ENCODE assay signal across 2 cellular contexts in the genomic region with DNA sequence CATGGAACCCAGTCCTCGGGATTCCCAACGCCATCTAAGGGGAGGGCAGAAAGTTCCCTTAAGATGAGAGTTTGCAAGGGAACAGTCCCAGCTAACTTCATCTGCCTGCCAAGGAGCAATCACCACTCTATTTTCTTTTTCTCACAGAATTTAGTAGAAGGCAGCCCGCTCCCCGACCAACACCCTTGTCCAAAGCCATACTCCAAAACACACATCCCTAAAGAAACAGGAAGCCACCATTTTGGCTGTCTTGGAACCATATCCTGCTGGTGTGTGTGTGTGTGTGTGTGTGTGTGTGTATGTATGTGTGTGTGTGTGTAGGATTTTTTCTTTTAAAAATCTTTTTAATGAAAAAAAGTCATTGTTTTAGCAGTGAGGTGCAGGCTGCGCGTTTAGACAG.
TF ChIP-seq lines count a peak whose summit lies in the region.

No MANE protein-coding gene starts in this region.

TF ChIP-seq in liver, 16 proteins besides CTCF, POLR2A, EP300 and RAD21:
- TF ChIP-seq NR2F2 (IDR thresholded peaks at IDR 0.05) (no peak), TAF1 (conservative IDR thresholded peaks at IDR 0.05) (no peak), SP1 (IDR thresholded peaks at IDR 0.05) (no peak), RXRA (IDR thresholded peaks at IDR 0.05) (no peak), YY1 (IDR thresholded peaks at IDR 0.05) (no peak), HNF4A (conservative IDR thresholded peaks at IDR 0.05) (no peak), HNF4G (IDR thresholded peaks at IDR 0.05) (no peak), EGR1 (IDR thresholded peaks at IDR 0.05; ENCODE audit: low read depth in 2 of 2) (no peak), JUND (IDR thresholded peaks at IDR 0.05) (no peak), FOXA1 (IDR thresholded peaks at IDR 0.05) (no peak), FOXA2 (IDR thresholded peaks at IDR 0.05) (no peak), GABPA (IDR thresholded peaks at IDR 0.05 in 1 of 2, conservative IDR thresholded peaks at IDR 0.05 in 1 of 2) (no peak)
- TF ChIP-seq, protein P1, sequence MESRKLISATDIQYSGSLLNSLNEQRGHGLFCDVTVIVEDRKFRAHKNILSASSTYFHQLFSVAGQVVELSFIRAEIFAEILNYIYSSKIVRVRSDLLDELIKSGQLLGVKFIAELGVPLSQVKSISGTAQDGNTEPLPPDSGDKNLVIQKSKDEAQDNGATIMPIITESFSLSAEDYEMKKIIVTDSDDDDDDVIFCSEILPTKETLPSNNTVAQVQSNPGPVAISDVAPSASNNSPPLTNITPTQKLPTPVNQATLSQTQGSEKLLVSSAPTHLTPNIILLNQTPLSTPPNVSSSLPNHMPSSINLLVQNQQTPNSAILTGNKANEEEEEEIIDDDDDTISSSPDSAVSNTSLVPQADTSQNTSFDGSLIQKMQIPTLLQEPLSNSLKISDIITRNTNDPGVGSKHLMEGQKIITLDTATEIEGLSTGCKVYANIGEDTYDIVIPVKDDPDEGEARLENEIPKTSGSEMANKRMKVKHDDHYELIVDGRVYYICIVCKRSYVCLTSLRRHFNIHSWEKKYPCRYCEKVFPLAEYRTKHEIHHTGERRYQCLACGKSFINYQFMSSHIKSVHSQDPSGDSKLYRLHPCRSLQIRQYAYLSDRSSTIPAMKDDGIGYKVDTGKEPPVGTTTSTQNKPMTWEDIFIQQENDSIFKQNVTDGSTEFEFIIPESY (IDR thresholded peaks at IDR 0.05): no peak
- TF ChIP-seq, protein P2, sequence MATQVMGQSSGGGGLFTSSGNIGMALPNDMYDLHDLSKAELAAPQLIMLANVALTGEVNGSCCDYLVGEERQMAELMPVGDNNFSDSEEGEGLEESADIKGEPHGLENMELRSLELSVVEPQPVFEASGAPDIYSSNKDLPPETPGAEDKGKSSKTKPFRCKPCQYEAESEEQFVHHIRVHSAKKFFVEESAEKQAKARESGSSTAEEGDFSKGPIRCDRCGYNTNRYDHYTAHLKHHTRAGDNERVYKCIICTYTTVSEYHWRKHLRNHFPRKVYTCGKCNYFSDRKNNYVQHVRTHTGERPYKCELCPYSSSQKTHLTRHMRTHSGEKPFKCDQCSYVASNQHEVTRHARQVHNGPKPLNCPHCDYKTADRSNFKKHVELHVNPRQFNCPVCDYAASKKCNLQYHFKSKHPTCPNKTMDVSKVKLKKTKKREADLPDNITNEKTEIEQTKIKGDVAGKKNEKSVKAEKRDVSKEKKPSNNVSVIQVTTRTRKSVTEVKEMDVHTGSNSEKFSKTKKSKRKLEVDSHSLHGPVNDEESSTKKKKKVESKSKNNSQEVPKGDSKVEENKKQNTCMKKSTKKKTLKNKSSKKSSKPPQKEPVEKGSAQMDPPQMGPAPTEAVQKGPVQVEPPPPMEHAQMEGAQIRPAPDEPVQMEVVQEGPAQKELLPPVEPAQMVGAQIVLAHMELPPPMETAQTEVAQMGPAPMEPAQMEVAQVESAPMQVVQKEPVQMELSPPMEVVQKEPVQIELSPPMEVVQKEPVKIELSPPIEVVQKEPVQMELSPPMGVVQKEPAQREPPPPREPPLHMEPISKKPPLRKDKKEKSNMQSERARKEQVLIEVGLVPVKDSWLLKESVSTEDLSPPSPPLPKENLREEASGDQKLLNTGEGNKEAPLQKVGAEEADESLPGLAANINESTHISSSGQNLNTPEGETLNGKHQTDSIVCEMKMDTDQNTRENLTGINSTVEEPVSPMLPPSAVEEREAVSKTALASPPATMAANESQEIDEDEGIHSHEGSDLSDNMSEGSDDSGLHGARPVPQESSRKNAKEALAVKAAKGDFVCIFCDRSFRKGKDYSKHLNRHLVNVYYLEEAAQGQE (IDR thresholded peaks at IDR 0.05): no peak
- TF ChIP-seq, protein P3, sequence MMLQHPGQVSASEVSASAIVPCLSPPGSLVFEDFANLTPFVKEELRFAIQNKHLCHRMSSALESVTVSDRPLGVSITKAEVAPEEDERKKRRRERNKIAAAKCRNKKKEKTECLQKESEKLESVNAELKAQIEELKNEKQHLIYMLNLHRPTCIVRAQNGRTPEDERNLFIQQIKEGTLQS (IDR thresholded peaks at IDR 0.05): no peak
- TF ChIP-seq, protein P4, sequence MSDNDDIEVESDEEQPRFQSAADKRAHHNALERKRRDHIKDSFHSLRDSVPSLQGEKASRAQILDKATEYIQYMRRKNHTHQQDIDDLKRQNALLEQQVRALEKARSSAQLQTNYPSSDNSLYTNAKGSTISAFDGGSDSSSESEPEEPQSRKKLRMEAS (IDR thresholded peaks at IDR 0.05): no peak
TF ChIP-seq in liver: peak in this region for 0.

TF ChIP-seq in HepG2, 621 proteins besides CTCF, POLR2A, EP300 and RAD21:
- no peak for TF ChIP-seq MEIS1 (CRISPR knock-in tag; IDR thresholded peaks at IDR 0.05; ENCODE audit: borderline replicate concordance)
- no peak for TF ChIP-seq ZNF468 (CRISPR knock-in tag; IDR thresholded peaks at IDR 0.05)
- no peak for TF ChIP-seq DNMT3B (CRISPR knock-in tag; conservative IDR thresholded peaks at IDR 0.05)
- TF ChIP-seq, protein P5, sequence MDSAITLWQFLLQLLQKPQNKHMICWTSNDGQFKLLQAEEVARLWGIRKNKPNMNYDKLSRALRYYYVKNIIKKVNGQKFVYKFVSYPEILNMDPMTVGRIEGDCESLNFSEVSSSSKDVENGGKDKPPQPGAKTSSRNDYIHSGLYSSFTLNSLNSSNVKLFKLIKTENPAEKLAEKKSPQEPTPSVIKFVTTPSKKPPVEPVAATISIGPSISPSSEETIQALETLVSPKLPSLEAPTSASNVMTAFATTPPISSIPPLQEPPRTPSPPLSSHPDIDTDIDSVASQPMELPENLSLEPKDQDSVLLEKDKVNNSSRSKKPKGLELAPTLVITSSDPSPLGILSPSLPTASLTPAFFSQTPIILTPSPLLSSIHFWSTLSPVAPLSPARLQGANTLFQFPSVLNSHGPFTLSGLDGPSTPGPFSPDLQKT (CRISPR knock-in tag; IDR thresholded peaks at IDR 0.05; ENCODE audit: borderline replicate concordance): no peak
- no peak for TF ChIP-seq ZFP1 (CRISPR knock-in tag; IDR thresholded peaks at IDR 0.05)
- TF ChIP-seq, protein P6, sequence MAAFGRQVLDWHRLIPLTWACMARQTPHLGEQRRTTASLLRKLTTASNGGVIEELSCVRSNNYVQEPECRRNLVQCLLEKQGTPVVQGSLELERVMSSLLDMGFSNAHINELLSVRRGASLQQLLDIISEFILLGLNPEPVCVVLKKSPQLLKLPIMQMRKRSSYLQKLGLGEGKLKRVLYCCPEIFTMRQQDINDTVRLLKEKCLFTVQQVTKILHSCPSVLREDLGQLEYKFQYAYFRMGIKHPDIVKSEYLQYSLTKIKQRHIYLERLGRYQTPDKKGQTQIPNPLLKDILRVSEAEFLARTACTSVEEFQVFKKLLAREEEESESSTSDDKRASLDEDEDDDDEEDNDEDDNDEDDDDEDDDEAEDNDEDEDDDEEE (CRISPR knock-in tag; IDR thresholded peaks at IDR 0.05): no peak
- TF ChIP-seq MEIS2 (CRISPR knock-in tag; IDR thresholded peaks at IDR 0.05): no peak
- no peak for TF ChIP-seq SIN3B (IDR thresholded peaks at IDR 0.05; ENCODE audit: low read length)
- TF ChIP-seq U2AF1 (optimal IDR thresholded peaks at IDR 0.05; ENCODE audit: low read depth, low read length): no peak
- TF ChIP-seq SPEN (CRISPR knock-in tag; IDR thresholded peaks at IDR 0.05; ENCODE audit: low read depth): no peak
- TF ChIP-seq, protein P7, sequence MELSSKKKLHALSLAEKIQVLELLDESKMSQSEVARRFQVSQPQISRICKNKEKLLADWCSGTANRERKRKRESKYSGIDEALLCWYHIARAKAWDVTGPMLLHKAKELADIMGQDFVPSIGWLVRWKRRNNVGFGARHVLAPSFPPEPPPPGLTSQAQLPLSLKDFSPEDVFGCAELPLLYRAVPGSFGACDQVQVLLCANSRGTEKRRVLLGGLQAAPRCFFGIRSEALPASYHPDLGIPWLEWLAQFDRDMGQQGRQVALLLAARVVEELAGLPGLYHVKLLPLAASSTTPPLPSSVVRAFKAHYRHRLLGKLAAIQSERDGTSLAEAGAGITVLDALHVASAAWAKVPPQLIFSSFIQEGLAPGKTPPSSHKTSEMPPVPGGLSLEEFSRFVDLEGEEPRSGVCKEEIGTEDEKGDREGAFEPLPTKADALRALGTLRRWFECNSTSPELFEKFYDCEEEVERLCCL (CRISPR knock-in tag; IDR thresholded peaks at IDR 0.05; ENCODE audit: borderline replicate concordance): no peak
- TF ChIP-seq ZNF672 (CRISPR knock-in tag; IDR thresholded peaks at IDR 0.05): no peak
- TF ChIP-seq, protein P8, sequence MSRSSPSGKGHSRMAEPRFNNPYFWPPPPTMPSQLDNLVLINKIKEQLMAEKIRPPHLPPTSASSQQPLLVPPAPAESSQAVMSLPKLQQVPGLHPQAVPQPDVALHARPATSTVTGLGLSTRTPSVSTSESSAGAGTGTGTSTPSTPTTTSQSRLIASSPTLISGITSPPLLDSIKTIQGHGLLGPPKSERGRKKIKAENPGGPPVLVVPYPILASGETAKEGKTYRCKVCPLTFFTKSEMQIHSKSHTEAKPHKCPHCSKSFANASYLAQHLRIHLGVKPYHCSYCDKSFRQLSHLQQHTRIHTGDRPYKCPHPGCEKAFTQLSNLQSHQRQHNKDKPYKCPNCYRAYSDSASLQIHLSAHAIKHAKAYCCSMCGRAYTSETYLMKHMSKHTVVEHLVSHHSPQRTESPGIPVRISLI (CRISPR knock-in tag; IDR thresholded peaks at IDR 0.05; ENCODE audit: borderline replicate concordance): no peak
- TF ChIP-seq SALL1 (CRISPR knock-in tag; IDR thresholded peaks at IDR 0.05): no peak
- TF ChIP-seq TP53 (CRISPR knock-in tag; conservative IDR thresholded peaks at IDR 0.05): no peak
- TF ChIP-seq MBD4 (IDR thresholded peaks at IDR 0.05; ENCODE audit: borderline replicate concordance, low read length): no peak
- no peak for TF ChIP-seq ADNP (CRISPR knock-in tag; IDR thresholded peaks at IDR 0.05)
